Comparison of ENCODE assay signal across 20 cellular contexts in the genomic region with DNA sequence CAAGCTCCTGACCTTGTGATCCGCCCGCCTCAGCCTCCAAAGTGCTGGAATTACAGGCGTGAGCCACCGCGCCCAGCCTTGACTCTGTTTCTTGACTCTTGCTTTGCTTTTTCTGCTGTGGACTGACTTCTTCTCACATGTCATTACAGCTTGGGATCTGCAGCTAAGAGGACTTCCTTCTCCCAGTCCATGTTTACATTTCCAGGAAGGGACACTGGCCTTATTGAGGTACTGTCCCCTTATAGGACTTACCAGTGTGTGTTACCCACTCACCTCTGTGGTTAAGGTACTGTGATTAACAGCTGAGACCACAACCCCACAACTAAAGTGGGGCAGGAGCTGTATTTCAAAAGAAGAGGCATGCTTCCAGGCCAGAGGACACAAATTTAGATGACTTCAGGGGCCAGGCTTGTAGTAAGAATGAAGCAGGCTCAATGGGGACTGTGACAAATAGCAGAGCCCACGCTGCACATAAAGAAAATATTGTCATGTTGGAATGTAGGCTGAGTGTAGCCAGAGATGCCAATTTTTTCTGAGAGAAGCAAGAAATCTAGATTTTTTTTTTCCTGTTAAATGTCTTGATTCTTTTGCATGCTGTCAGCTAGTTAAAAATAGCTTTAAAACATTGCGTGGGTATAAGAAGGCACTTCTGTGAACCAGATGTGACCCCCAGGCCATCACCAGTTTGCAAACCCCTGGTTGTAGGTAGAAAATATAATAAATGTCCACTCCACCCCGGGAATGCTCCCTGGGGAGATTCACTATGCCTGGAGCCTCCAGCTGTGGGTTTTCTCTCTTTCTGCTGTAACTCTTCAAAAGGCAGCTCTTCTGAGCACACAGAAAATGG.
DNase-seq lines count a peak whose midpoint lies in the region; ATAC-seq and TF ChIP-seq lines count a peak whose summit lies in the region.
"Had no signal": no experiment of that assay in that cellular context is flagged by ENCODE, and none has a peak within 500 bp of the region (broad histone marks: within the 10 kb centered on the region; RNA-seq: fewer than 3 reads in every experiment).

No MANE protein-coding gene starts in this region.

- no peak overlapping the region for H2BK120ac ChIP-seq in H9 (ENCODE audit: low read depth, low read length, poor library complexity, severe bottlenecking)

- no peaks in the 10 kb centered on the region for H3K79me2 ChIP-seq in H9 (ENCODE audit: insufficient read depth, low read length)

- H4K8ac ChIP-seq in H9 (replicated peaks; ENCODE audit: insufficient read length, low read depth, low read length): no peak overlapping the region

- POLR2A ChIA-PET in MCF 10A (lab: Yijun Ruan, JAX): interaction anchor here (0.9 to 9.4 kb wide), 5 partner anchors 9 to 62 kb away, joined by 3 to 196 read pairs (median 23); no protein-coding TSS in a partner anchor
- POLR2A ChIA-PET in CD4-positive, alpha-beta memory T cell (lab: Charles Lee; ENCODE audit: partially characterized antibody): no interaction called here

- no peak overlapping the region for H3T11ph ChIP-seq in H9 (ENCODE audit: low read length)

- H2BK20ac ChIP-seq in H9 (ENCODE audit: low read depth, low read length, poor library complexity, severe bottlenecking): no peak overlapping the region

- H3K9me3 Mint-ChIP-seq in MCF 10A (ENCODE audit: unreplicated experiment): peaks cover 4% of the 10 kb centered on the region
- peaks cover 0 to 5% (median 2%) of the 10 kb centered on the region in 8 donors for H3K9me3 Mint-ChIP-seq in CD4-positive, alpha-beta memory T cell
- peaks cover 2 to 4% of the 10 kb centered on the region in 2 experiments; a peak in 3 of 5 replicates for H3K9me3 Mint-ChIP-seq in H9

- WGBS in tibial nerve, 2 donors: 44 to 45% methylated on average over 8 of the region's 8 CpGs
- no CpG with 5 or more reads among the region's 8 CpGs for WGBS in H9 (ENCODE audit: extremely low coverage, insufficient read length, low lambda C conversion rate)

- DNase-seq in breast epithelium (ENCODE audit: low spot score in 2 of 2): no peak
- DNase-seq in MCF 10A (ENCODE audit: unreplicated experiment): no peak
- no peak for DNase-seq in coronary artery (ENCODE audit: low spot score)
- DNase-seq in lower lobe of right lung: no peak
- no peak for DNase-seq in tibial nerve (ENCODE audit: low spot score in 2 of 2)
- no peak for DNase-seq in CD4-positive, alpha-beta memory T cell
- no peak for DNase-seq in H9
- DNase-seq: activated CD4-positive, alpha-beta T cell treated with anti-CD3 and anti-CD28 coated beads, Interleukin-2, amount 50 U/mL, for 1 hour; activated T-cell treated with anti-CD3 and anti-CD28 coated beads, Interleukin-2, amount 50 U/mL, for 72 hours; amniotic stem cell; CD8-positive, alpha-beta memory T cell; EL; Kasumi-1; NCI-H1436; NCI-H446; occipital lobe; SJCRH30 had no signal

- H3K23me2 ChIP-seq in H9 (ENCODE audit: insufficient read length, low read depth, low read length, poor library complexity, severe bottlenecking): no peaks in the 10 kb centered on the region

- no peaks in the 10 kb centered on the region for H3K79me1 ChIP-seq in H9 (ENCODE audit: insufficient read depth, low read depth, low read length, poor library complexity, severe bottlenecking)

- TF ChIP-seq POLR2A in breast epithelium (IDR thresholded peaks at IDR 0.05) (no peak), tibial nerve (IDR thresholded peaks at IDR 0.05) (no peak)

- H3K4me3 Mint-ChIP-seq in MCF 10A (ENCODE audit: unreplicated experiment) (no peak overlapping the region), H9 (no peak overlapping the region)
- H3K4me3 Mint-ChIP-seq in CD4-positive, alpha-beta memory T cell: no peak overlapping the region
- H3K4me3 Mint-ChIP-seq: activated T-cell treated with anti-CD3 and anti-CD28 coated beads, Interleukin-2, amount 50 U/mL, for 72 hours; CD8-positive, alpha-beta memory T cell had no signal

- intact Hi-C loops in breast epithelium (cut with DNase I; ENCODE audit: low total_unique reads): no loop called here
- intact Hi-C loops in MCF 10A (cut with micrococcal nuclease): no loop called here
- intact Hi-C loops in lower lobe of right lung (cut with DNase I): no loop called here
- intact Hi-C loops in CD4-positive, alpha-beta memory T cell (cut with micrococcal nuclease): no loop called here

- no peak overlapping the region for H3K9ac ChIP-seq in H9 (ENCODE audit: extremely low read depth, insufficient read length, low read length)

- no peak overlapping the region for H2BK15ac ChIP-seq in H9 (ENCODE audit: low read depth, low read length)

- H3K36me3 Mint-ChIP-seq in MCF 10A (ENCODE audit: insufficient read depth, unreplicated experiment) (no peaks in the 10 kb centered on the region), H9 (ENCODE audit: insufficient read depth in 1 of 3, low read depth in 3 of 3) (peaks cover 0 to 4% (median 0%) of the 10 kb centered on the region in 3 experiments; a peak in 2 of 7 replicates)
- H3K36me3 Mint-ChIP-seq in CD4-positive, alpha-beta memory T cell: peaks cover 0 to 5% of the 10 kb centered on the region in 2 donors

- no peak overlapping the region for H3K27ac Mint-ChIP-seq in MCF 10A (ENCODE audit: low read depth, unreplicated experiment)
- no peak overlapping the region for H3K27ac Mint-ChIP-seq in CD4-positive, alpha-beta memory T cell
- no peak overlapping the region for H3K27ac Mint-ChIP-seq in H9

- CTCF ChIA-PET in MCF 10A (lab: Yijun Ruan, JAX): interaction anchor here (0.5 to 2.9 kb wide), 2 partner anchors 93 to 1214 kb away, joined by 3 to 9 read pairs; no protein-coding TSS in a partner anchor
- CTCF ChIA-PET in CD4-positive, alpha-beta memory T cell (lab: Charles Lee; ENCODE audit: partially characterized antibody): interaction anchor here (1.2 kb wide), 1 partner anchor 11 kb away, joined by 3 read pairs; no protein-coding TSS in a partner anchor

- H4K20me1 ChIP-seq in H9 (ENCODE audit: control insufficient read depth, insufficient read depth, insufficient read length): no peaks in the 10 kb centered on the region

- H2BK5ac ChIP-seq in H9 (ENCODE audit: insufficient read length, low read length): no peak overlapping the region

- H3K4me2 ChIP-seq in H9 (ENCODE audit: insufficient read depth, insufficient read length, low read length): no peak overlapping the region

- no peaks in the 10 kb centered on the region for H3K27me3 Mint-ChIP-seq in MCF 10A (ENCODE audit: insufficient read depth, unreplicated experiment)
- peaks cover 0 to 3% of the 10 kb centered on the region in 2 donors for H3K27me3 Mint-ChIP-seq in CD4-positive, alpha-beta memory T cell
- no peaks in the 10 kb centered on the region for H3K27me3 Mint-ChIP-seq in H9 (ENCODE audit: low read depth)

- no peak overlapping the region for H2BK12ac ChIP-seq in H9 (ENCODE audit: insufficient read length, low read depth, low read length)

- H3K27ac ChIP-seq in breast epithelium (peak overlapping the region; percentile 26 to 44), coronary artery (peak overlapping the region; percentile 61 to 79), lower lobe of right lung (peak overlapping the region; percentile 18), tibial nerve (peak overlapping the region; percentile 47 to 93 (median 71)), H9 (ENCODE audit: insufficient read length, low read depth, low read length) (no peak overlapping the region)
- H3K27ac ChIP-seq in CD4-positive, alpha-beta memory T cell (ENCODE audit: low read depth, low read length): no peak overlapping the region
- H3K27ac ChIP-seq: HL-60, SJCRH30 had no signal

- H3K9me3 ChIP-seq in breast epithelium (no peaks in the 10 kb centered on the region), lower lobe of right lung (no peaks in the 10 kb centered on the region), tibial nerve (peaks cover 0 to 4% (median 0%) of the 10 kb centered on the region in 4 donors), H9 (ENCODE audit: control insufficient read depth, low read depth, low read length) (no peaks in the 10 kb centered on the region)
- no peaks in the 10 kb centered on the region for H3K9me3 ChIP-seq in CD4-positive, alpha-beta memory T cell (ENCODE audit: control insufficient read depth in 1 of 2, low read length in 2 of 2)
- H3K9me3 ChIP-seq: SJCRH30 had no signal

- TF ChIP-seq CTCF in breast epithelium (IDR thresholded peaks at IDR 0.05): no peak
- no peak for TF ChIP-seq CTCF in MCF 10A (IDR thresholded peaks at IDR 0.05; ENCODE audit: unreplicated experiment)
- no peak for TF ChIP-seq CTCF in coronary artery (IDR thresholded peaks at IDR 0.05)
- no peak for TF ChIP-seq CTCF in lower lobe of right lung (IDR thresholded peaks at IDR 0.05)
- no peak for TF ChIP-seq CTCF in tibial nerve (IDR thresholded peaks at IDR 0.05)
- no peak for TF ChIP-seq CTCF in H9 (conservative IDR thresholded peaks at IDR 0.05)

- H3K4me3 ChIP-seq in breast epithelium (no peak overlapping the region), coronary artery (no peak overlapping the region), lower lobe of right lung (no peak overlapping the region), tibial nerve (no peak overlapping the region)
- no peak overlapping the region for H3K4me3 ChIP-seq in CD4-positive, alpha-beta memory T cell (ENCODE audit: low read length in 2 of 2)
- H3K4me3 ChIP-seq: GM12878, SJCRH30 had no signal

- ATAC-seq in lower lobe of right lung (no peak), GM19023 (IDR thresholded peaks at IDR 0.05; ENCODE audit: unreplicated experiment) (no peak)
- ATAC-seq: activated T-cell treated with anti-CD3 and anti-CD28 coated beads, Interleukin-2, amount 50 U/mL, for 72 hours; GM12878 had no signal

- H3K4ac ChIP-seq in H9 (ENCODE audit: low read depth, low read length): no peak overlapping the region

- no peak overlapping the region for H4K5ac ChIP-seq in H9 (ENCODE audit: insufficient read length, low read depth, low read length)

- no peak overlapping the region for H3K56ac ChIP-seq in H9 (ENCODE audit: insufficient read length, low read depth, low read length)

- H3K27me3 ChIP-seq in breast epithelium (no peaks in the 10 kb centered on the region), lower lobe of right lung (ENCODE audit: low read depth) (no peaks in the 10 kb centered on the region), tibial nerve (no peaks in the 10 kb centered on the region), H9 (ENCODE audit: insufficient read depth, low read length) (no peaks in the 10 kb centered on the region)
- no peaks in the 10 kb centered on the region for H3K27me3 ChIP-seq in CD4-positive, alpha-beta memory T cell (ENCODE audit: insufficient read depth, low read length)
- H3K27me3 ChIP-seq: SJCRH30 had no signal

- peak in 1 of 2 donors; percentile 52 for TF ChIP-seq EP300 in tibial nerve (IDR thresholded peaks at IDR 0.05)

- BruUV-seq in MCF 10A (replicated peaks; lab: Mats Ljungman, UMichigan): no TSS peak

- H3K4me1 ChIP-seq in breast epithelium: peaks cover 7 to 14% of the 10 kb centered on the region in 2 donors
- H3K4me1 ChIP-seq in lower lobe of right lung: peaks cover 17% of the 10 kb centered on the region
- H3K4me1 ChIP-seq in tibial nerve: peaks cover 4 to 56% (median 28%) of the 10 kb centered on the region in 4 donors
- peaks cover 2% of the 10 kb centered on the region for H3K4me1 ChIP-seq in CD4-positive, alpha-beta memory T cell (ENCODE audit: insufficient read depth, low read length)
- H3K4me1 ChIP-seq in H9 (ENCODE audit: insufficient read depth, low read length): no peaks in the 10 kb centered on the region

- H3K36me3 ChIP-seq in breast epithelium: no peaks in the 10 kb centered on the region
- no peaks in the 10 kb centered on the region for H3K36me3 ChIP-seq in lower lobe of right lung
- H3K36me3 ChIP-seq in tibial nerve: no peaks in the 10 kb centered on the region
- no peaks in the 10 kb centered on the region for H3K36me3 ChIP-seq in CD4-positive, alpha-beta memory T cell (ENCODE audit: insufficient read depth, low read length)
- H3K36me3 ChIP-seq: SJCRH30 had no signal

- no peak overlapping the region for H3K14ac ChIP-seq in H9 (ENCODE audit: insufficient read depth, low read length)

- H3K4me1 Mint-ChIP-seq in MCF 10A (ENCODE audit: insufficient read depth, unreplicated experiment): peaks cover 17% of the 10 kb centered on the region
- H3K4me1 Mint-ChIP-seq in CD4-positive, alpha-beta memory T cell: peaks cover 0 to 3% (median under 1%) of the 10 kb centered on the region in 4 donors
- no peaks in the 10 kb centered on the region for H3K4me1 Mint-ChIP-seq in H9

- H3K18ac ChIP-seq in H9 (ENCODE audit: insufficient read length, low read depth, low read length): no peak overlapping the region

- no peak overlapping the region for H3K23ac ChIP-seq in H9 (ENCODE audit: insufficient read length, low read depth, low read length)

- no peak overlapping the region for H2AFZ ChIP-seq in H9 (ENCODE audit: low read length)

- H4K91ac ChIP-seq in H9 (ENCODE audit: insufficient read length, low read depth, low read length): no peak overlapping the region

- H2AK5ac ChIP-seq in H9 (ENCODE audit: insufficient read length, low read length): no peak overlapping the region

Comparison
In these comparisons a context has a peak if more than half of its experiments do, and no peak if none do; other contexts are left out.
1. H3K27ac ChIP-seq: peak in breast epithelium (2 of 2), coronary artery (2 of 2), lower lobe of right lung (single experiment) and tibial nerve (4 of 4); none in CD4-positive, alpha-beta memory T cell (single experiment) and H9 (single experiment).